In the genomic region with DNA sequence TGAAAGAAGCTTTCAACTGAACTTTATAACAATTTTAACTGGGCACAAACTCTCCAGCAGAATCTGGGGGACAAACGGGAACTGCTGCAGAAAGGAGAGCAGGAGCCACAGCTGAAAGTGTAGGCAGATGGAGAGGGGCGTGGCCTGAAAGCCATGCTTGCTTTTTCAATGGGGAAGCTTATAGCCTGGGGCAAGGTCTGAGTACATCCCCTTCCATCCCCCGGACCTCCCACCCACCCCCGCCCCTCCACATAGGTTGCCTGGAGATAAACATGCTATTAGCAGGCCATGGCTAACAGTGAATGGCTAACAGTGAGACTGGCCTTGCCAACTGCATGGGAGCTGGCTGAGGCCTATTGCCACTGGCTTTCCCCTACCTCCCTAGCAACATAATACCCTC, we compare ENCODE assay signal across 19 cellular contexts.
DNase-seq lines count a peak whose midpoint lies in the region; ATAC-seq and TF ChIP-seq lines count a peak whose summit lies in the region.
"Had no signal": no experiment of that assay in that cellular context is flagged by ENCODE, and none has a peak within 500 bp of the region (broad histone marks: within the 10 kb centered on the region; RNA-seq: fewer than 3 reads in every experiment).

No MANE protein-coding gene starts in this region.

- no peak overlapping the region for H3K27ac ChIP-seq in mesenchymal stem cell (ENCODE audit: low read length, poor library complexity, severe bottlenecking)
- H3K27ac ChIP-seq in left lung, result no peak overlapping the region
- H3K27ac ChIP-seq: BLaER1 treated with 17β-estradiol and CSF1 and Interleukin-3, amounts not matched to agents 10 nM and 100 nM; HL-60; PC-9; SJSA1 had no signal

- H4K8ac ChIP-seq in mesenchymal stem cell (ENCODE audit: low read length), result peak overlapping the region; percentile 23

- H2BK12ac ChIP-seq in mesenchymal stem cell (ENCODE audit: low read length in 2 of 2), result peak overlapping the region in 1 of 2 experiments; percentile 54

- H2BK120ac ChIP-seq in mesenchymal stem cell (ENCODE audit: low read depth, low read length), result no peak overlapping the region

- no peak for ATAC-seq in left lung
- ATAC-seq: CD8-positive, alpha-beta T cell; HCT116 had no signal

- H3K23ac ChIP-seq in mesenchymal stem cell (ENCODE audit: low read length in 2 of 2), result no peak overlapping the region

- no peaks in the 10 kb centered on the region for H3K4me1 ChIP-seq in mesenchymal stem cell (ENCODE audit: control insufficient read depth, insufficient read depth, low read depth, low read length)
- no peaks in the 10 kb centered on the region for H3K4me1 ChIP-seq in left lung
- H3K4me1 ChIP-seq: BLaER1 treated with 17β-estradiol and CSF1 and Interleukin-3, amounts not matched to agents 10 nM and 100 nM had no signal

- no peak overlapping the region for H3K4ac ChIP-seq in mesenchymal stem cell (ENCODE audit: low read depth in 1 of 2, low read length in 2 of 2)

- H3K9me3 ChIP-seq in mesenchymal stem cell (ENCODE audit: control insufficient read depth, low read length) (peaks cover 5% of the 10 kb centered on the region), left lung (peaks cover 0 to 16% of the 10 kb centered on the region in 2 donors)
- H3K9me3 ChIP-seq: SJSA1 had no signal

- H4K91ac ChIP-seq in mesenchymal stem cell (ENCODE audit: low read length), result no peak overlapping the region

- H3K36me3 ChIP-seq in mesenchymal stem cell (ENCODE audit: control insufficient read depth in 1 of 2, insufficient read depth in 2 of 2, low read depth in 1 of 2, low read length in 2 of 2) (no peaks in the 10 kb centered on the region), left lung (no peaks in the 10 kb centered on the region)
- H3K36me3 ChIP-seq: BLaER1 treated with 17β-estradiol and CSF1 and Interleukin-3, amounts not matched to agents 10 nM and 100 nM; SJSA1 had no signal

- H3K9ac ChIP-seq in mesenchymal stem cell (ENCODE audit: low read length), result no peak overlapping the region
- H3K9ac ChIP-seq: BLaER1 treated with 17β-estradiol and CSF1 and Interleukin-3, amounts not matched to agents 10 nM and 100 nM had no signal

- no peak overlapping the region for H3K14ac ChIP-seq in mesenchymal stem cell (ENCODE audit: low read length in 2 of 2)

- H2AK5ac ChIP-seq in mesenchymal stem cell (ENCODE audit: low read length, severe bottlenecking), result no peak overlapping the region

- DNase-seq in COR-L47 (lab: John Stamatoyannopoulos, UW) (peak; percentile 1), NCI-H524 (lab: John Stamatoyannopoulos, UW) (peak; percentile 10 to 55), SK-N-DZ (ENCODE audit: low spot score) (peak; percentile 15), mesenchymal stem cell (no peak), mesenteric fat pad (ENCODE audit: low spot score) (no peak), inferior parietal cortex (ENCODE audit: extremely low spot score) (no peak), left lung (no peak)
- DNase-seq: CD8-positive, alpha-beta T cell; DMS79; IMR-90; NCI-H1417 treated with DMSO at 0.1 percent for 48 hours; NCI-H187 treated with DMSO at 0.1 percent for 48 hours; NCI-H774; PC-9; SW 1271 had no signal

- H3K4me3 ChIP-seq in mesenchymal stem cell (ENCODE audit: insufficient read depth in 1 of 2, low read depth in 1 of 2, low read length in 2 of 2) (no peak overlapping the region), left lung (no peak overlapping the region)
- H3K4me3 ChIP-seq: BLaER1 treated with 17β-estradiol and CSF1 and Interleukin-3, amounts not matched to agents 10 nM and 100 nM; PC-9; SJSA1 had no signal

- 65% methylated on average over 3 of the region's 4 CpGs for WGBS in mesenchymal stem cell

- TF ChIP-seq CTCF in left lung (IDR thresholded peaks at IDR 0.05), result no peak

- no peak overlapping the region for H2BK15ac ChIP-seq in mesenchymal stem cell (ENCODE audit: low read depth, poor library complexity, severe bottlenecking)

- peak overlapping the region in 1 of 2 experiments; percentile 6 for H3K18ac ChIP-seq in mesenchymal stem cell (ENCODE audit: low read depth in 1 of 2, low read length in 2 of 2)

- intact Hi-C loops in left lung (cut with DNase I), result no loop called here

- no peak overlapping the region for H3K4me2 ChIP-seq in mesenchymal stem cell (ENCODE audit: low read length, poor library complexity, severe bottlenecking)
- H3K4me2 ChIP-seq: BLaER1 treated with 17β-estradiol and CSF1 and Interleukin-3, amounts not matched to agents 10 nM and 100 nM; PC-9 had no signal

- no peaks in the 10 kb centered on the region for H3K79me1 ChIP-seq in mesenchymal stem cell (replicated peaks; ENCODE audit: low read length, poor library complexity, severe bottlenecking)

- H2BK5ac ChIP-seq in mesenchymal stem cell (ENCODE audit: low read depth, low read length, poor library complexity, severe bottlenecking), result no peak overlapping the region

- no peak overlapping the region for H2AFZ ChIP-seq in mesenchymal stem cell (ENCODE audit: low read depth, low read length)
- H2AFZ ChIP-seq: PC-9 had no signal

- no peaks in the 10 kb centered on the region for H3K27me3 ChIP-seq in mesenchymal stem cell (ENCODE audit: control insufficient read depth in 1 of 2, insufficient read depth in 1 of 2, low read length in 2 of 2)
- no peaks in the 10 kb centered on the region for H3K27me3 ChIP-seq in left lung
- H3K27me3 ChIP-seq: BLaER1 treated with 17β-estradiol and CSF1 and Interleukin-3, amounts not matched to agents 10 nM and 100 nM; SJSA1 had no signal

Comparison
In these comparisons a context has a peak if more than half of its experiments do, and no peak if none do; other contexts are left out.
1. DNase-seq: peak in COR-L47 (single experiment), NCI-H524 (2 of 2) and SK-N-DZ (single experiment); none in mesenchymal stem cell (single experiment), mesenteric fat pad (single experiment), inferior parietal cortex (single experiment) and left lung (0 of 2).